14 cellular contexts compared by ENCODE assay signal in the genomic region with DNA sequence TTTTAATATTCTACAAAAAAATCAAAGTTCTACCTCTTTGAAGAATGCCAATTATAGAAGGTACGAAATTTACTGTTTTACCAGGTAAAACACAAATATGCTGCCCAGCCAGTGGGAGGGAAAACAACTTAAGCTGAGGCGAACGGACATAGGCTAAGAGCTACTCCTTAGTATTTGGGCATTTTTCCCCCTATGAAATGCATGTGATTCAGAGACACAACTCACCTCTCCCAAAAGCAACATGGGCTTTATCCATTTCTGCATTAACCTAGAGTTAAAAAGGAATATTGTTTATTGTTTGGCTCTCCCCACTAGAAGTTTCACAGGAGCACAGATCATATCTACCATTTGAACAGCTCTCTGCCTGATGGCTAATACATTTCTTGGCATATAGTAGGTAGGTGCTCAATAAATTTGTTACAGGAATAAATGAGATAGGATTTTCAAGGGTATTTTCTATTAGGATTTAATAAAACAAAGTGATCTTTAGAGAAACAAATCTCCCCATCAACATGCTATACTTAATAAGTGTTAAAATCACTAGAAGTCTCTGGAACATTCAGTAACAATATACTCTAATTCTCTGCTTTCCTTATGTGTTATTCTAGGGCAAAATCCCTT. TPM values are rescaled to one million over a fixed set of nuclear protein-coding genes. Genes with fewer than 3 reads are reported as not detected.
DNase-seq lines count a peak whose midpoint lies in the region; ATAC-seq and TF ChIP-seq lines count a peak whose summit lies in the region.
"Had no signal": no experiment of that assay in that cellular context is flagged by ENCODE, and none has a peak within 500 bp of the region (broad histone marks: within the 10 kb centered on the region; RNA-seq: fewer than 3 reads in every experiment).

No MANE protein-coding gene starts in this region.

- CTCF ChIA-PET in Calu3 (lab: Charles Lee) = interaction anchor here (0.5 kb wide), 1 partner anchor 182 kb away, joined by 3 read pairs; no protein-coding TSS in a partner anchor

- H3K27me3 Mint-ChIP-seq in activated naive CD8-positive, alpha-beta T cell treated with anti-CD3 and anti-CD28 coated beads for 36 hours = peaks cover 21% of the 10 kb centered on the region
- H3K27me3 Mint-ChIP-seq in activated naive CD8-positive, alpha-beta T cell treated with anti-CD3 and anti-CD28 coated beads, Interleukin-2, amount 50 U/mL, for 24 hours = peaks cover 20% of the 10 kb centered on the region
- H3K27me3 Mint-ChIP-seq in brain (peaks cover 10% of the 10 kb centered on the region), Calu3 (ENCODE audit: unreplicated experiment) (no peaks in the 10 kb centered on the region)

- intact Hi-C loops in Calu3 (cut with micrococcal nuclease; ENCODE audit: unreplicated experiment) = no loop called here

- ATAC-seq in activated naive CD8-positive, alpha-beta T cell treated with anti-CD3 and anti-CD28 coated beads, Interleukin-2, amount 50 U/mL, for 24 hours = no peak
- ATAC-seq in HG02610 (IDR thresholded peaks at IDR 0.05; ENCODE audit: unreplicated experiment) = no peak

- H3K27me3 ChIP-seq in layer of hippocampus (ENCODE audit: control insufficient read depth, insufficient read depth, low read length) = no peaks in the 10 kb centered on the region

- no peaks in the 10 kb centered on the region for H3K9me3 Mint-ChIP-seq in activated naive CD8-positive, alpha-beta T cell treated with anti-CD3 and anti-CD28 coated beads for 36 hours
- H3K9me3 Mint-ChIP-seq in activated naive CD8-positive, alpha-beta T cell treated with anti-CD3 and anti-CD28 coated beads, Interleukin-2, amount 50 U/mL, for 24 hours = no peaks in the 10 kb centered on the region
- H3K9me3 Mint-ChIP-seq in brain (no peaks in the 10 kb centered on the region), Calu3 (ENCODE audit: low read depth, unreplicated experiment) (no peaks in the 10 kb centered on the region)
- H3K9me3 Mint-ChIP-seq: CD8-positive, alpha-beta memory T cell had no signal

- H3K27ac ChIP-seq in layer of hippocampus (ENCODE audit: low read depth, low read length) (peak overlapping the region; percentile 74), temporal lobe (ENCODE audit: low read depth, low read length) (peak overlapping the region; percentile 90)
- H3K27ac ChIP-seq: C4-2B, GM23248 had no signal

- peaks cover 25% of the 10 kb centered on the region for H3K4me1 Mint-ChIP-seq in activated naive CD8-positive, alpha-beta T cell treated with anti-CD3 and anti-CD28 coated beads for 36 hours
- peaks cover 17% of the 10 kb centered on the region for H3K4me1 Mint-ChIP-seq in activated naive CD8-positive, alpha-beta T cell treated with anti-CD3 and anti-CD28 coated beads, Interleukin-2, amount 50 U/mL, for 24 hours
- H3K4me1 Mint-ChIP-seq in brain = peaks cover 33% of the 10 kb centered on the region
- peaks cover 12% of the 10 kb centered on the region for H3K4me1 Mint-ChIP-seq in Calu3 (ENCODE audit: low read depth, unreplicated experiment)

- no peak overlapping the region for H3K4me3 Mint-ChIP-seq in activated naive CD8-positive, alpha-beta T cell treated with anti-CD3 and anti-CD28 coated beads for 36 hours
- no peak overlapping the region for H3K4me3 Mint-ChIP-seq in activated naive CD8-positive, alpha-beta T cell treated with anti-CD3 and anti-CD28 coated beads, Interleukin-2, amount 50 U/mL, for 24 hours
- H3K4me3 Mint-ChIP-seq in brain (peak overlapping the region in 1 of 5 experiments; percentile 32), Calu3 (ENCODE audit: low read depth, unreplicated experiment) (no peak overlapping the region)

- H3K27ac Mint-ChIP-seq in activated naive CD8-positive, alpha-beta T cell treated with anti-CD3 and anti-CD28 coated beads for 36 hours = peak overlapping the region; percentile 8
- no peak overlapping the region for H3K27ac Mint-ChIP-seq in activated naive CD8-positive, alpha-beta T cell treated with anti-CD3 and anti-CD28 coated beads, Interleukin-2, amount 50 U/mL, for 24 hours
- H3K27ac Mint-ChIP-seq in brain = peak overlapping the region in 3 of 5 experiments; percentile 23 to 35 (median 25)
- H3K27ac Mint-ChIP-seq in Calu3 (ENCODE audit: unreplicated experiment) = no peak overlapping the region
- H3K27ac Mint-ChIP-seq: B cell had no signal

- no peak for DNase-seq in activated naive CD8-positive, alpha-beta T cell treated with anti-CD3 and anti-CD28 coated beads for 36 hours
- DNase-seq in activated naive CD8-positive, alpha-beta T cell treated with anti-CD3 and anti-CD28 coated beads, Interleukin-2, amount 50 U/mL, for 24 hours = no peak
- no peak for DNase-seq in NCI-H774 (lab: John Stamatoyannopoulos, UW)
- DNase-seq in Calu3 = no peak
- DNase-seq: DND-41; NK-92 treated with Interleukin-12 subunit alpha and Interleukin-12 subunit beta, amount 100 ng/mL, for 24 hours had no signal

- BruUV-seq in Calu3 (replicated peaks; lab: Mats Ljungman, UMichigan) = no TSS peak

- H3K36me3 Mint-ChIP-seq in activated naive CD8-positive, alpha-beta T cell treated with anti-CD3 and anti-CD28 coated beads for 36 hours = peaks cover 9% of the 10 kb centered on the region
- peaks cover 16% of the 10 kb centered on the region for H3K36me3 Mint-ChIP-seq in activated naive CD8-positive, alpha-beta T cell treated with anti-CD3 and anti-CD28 coated beads, Interleukin-2, amount 50 U/mL, for 24 hours (ENCODE audit: low read depth)
- peaks cover 12% of the 10 kb centered on the region for H3K36me3 Mint-ChIP-seq in brain
- H3K36me3 Mint-ChIP-seq in Calu3 (ENCODE audit: insufficient read depth, unreplicated experiment) = peaks cover 19% of the 10 kb centered on the region

- TF ChIP-seq CTCF in brain (conservative IDR thresholded peaks at IDR 0.05) (no peak), Calu3 (IDR thresholded peaks at IDR 0.05; ENCODE audit: unreplicated experiment) (no peak)

RNA-seq across cellular contexts. Expression of gene SORT1, which starts 2.4 kb away (rescaled TPM):
- total RNA-seq in activated naive CD8-positive, alpha-beta T cell treated with anti-CD3 and anti-CD28 coated beads for 36 hours = 1 to 10 TPM; 5.6 to 6.6 TPM
- 107 TPM for polyA plus RNA-seq in brain (ENCODE audit: insufficient read depth, low read depth, low replicate concordance)
- total RNA-seq in temporal lobe (46.7 TPM), Calu3 (2022) (46.3 and 68.2 TPM in 2 replicates)

RNA-seq across cellular contexts. Expression of gene PSMA5, which starts 26.1 kb away (rescaled TPM):
- 100 to 1,000 TPM; 247 to 252 TPM for total RNA-seq in activated naive CD8-positive, alpha-beta T cell treated with anti-CD3 and anti-CD28 coated beads for 36 hours
- polyA plus RNA-seq in brain (ENCODE audit: insufficient read depth, low read depth, low replicate concordance) = 48.5 TPM
- total RNA-seq in temporal lobe (21.1 TPM), Calu3 (2022) (108 and 121 TPM in 2 replicates)

Comparison
In these comparisons a context has a peak if more than half of its experiments do, and no peak if none do; other contexts are left out.
1. H3K27ac Mint-ChIP-seq: peak in activated naive CD8-positive, alpha-beta T cell treated with anti-CD3 and anti-CD28 coated beads for 36 hours (single experiment) and brain (3 of 5); none in activated naive CD8-positive, alpha-beta T cell treated with anti-CD3 and anti-CD28 coated beads, Interleukin-2, amount 50 U/mL, for 24 hours (single experiment) and Calu3 (single experiment).